3 cellular contexts compared by ENCODE assay signal in genomic region chr2:75068546-75068945, GRCh38.
TF ChIP-seq lines count a peak whose summit lies in the region.

No MANE protein-coding gene starts in this region.

TF ChIP-seq in HepG2, 621 proteins besides CTCF, POLR2A, EP300 and RAD21:
- no peak for TF ChIP-seq KAT2B (IDR thresholded peaks at IDR 0.05; ENCODE audit: borderline replicate concordance, low read depth, low read length)
- no peak for TF ChIP-seq ZNF777 (CRISPR knock-in tag; IDR thresholded peaks at IDR 0.05)
- 0 out of 2 replicates have a peak, but pooled peaks have one; percentile 8 for TF ChIP-seq CEBPG (CRISPR knock-in tag; IDR thresholded peaks at IDR 0.05)
- TF ChIP-seq STAG1 (CRISPR knock-in tag; IDR thresholded peaks at IDR 0.05) = peak; percentile 37
- no peak for TF ChIP-seq THAP7 (CRISPR knock-in tag; IDR thresholded peaks at IDR 0.05)

TF ChIP-seq in SK-N-SH, 30 proteins besides CTCF, POLR2A, EP300 and RAD21:
- TF ChIP-seq ELF1 (IDR thresholded peaks at IDR 0.05) = no peak
- TF ChIP-seq CHD2 (IDR thresholded peaks at IDR 0.05; ENCODE audit: low read length, partially characterized antibody) = no peak
- no peak for TF ChIP-seq YY1 (IDR thresholded peaks at IDR 0.05; ENCODE audit: low read depth)
- no peak for TF ChIP-seq MAX (IDR thresholded peaks at IDR 0.05; ENCODE audit: low read depth)
- no peak for TF ChIP-seq POLR2AphosphoS5 (IDR thresholded peaks at IDR 0.05; ENCODE audit: low read depth, low read length)
- no peak for TF ChIP-seq TAF1 (IDR thresholded peaks at IDR 0.05; ENCODE audit: borderline replicate concordance, low read depth, low read length)
- TF ChIP-seq RCOR1 (IDR thresholded peaks at IDR 0.05; ENCODE audit: low read length) = no peak
- no peak for TF ChIP-seq USF2 (IDR thresholded peaks at IDR 0.05; ENCODE audit: borderline replicate concordance, low read depth, low read length)
- no peak for TF ChIP-seq MEF2A (IDR thresholded peaks at IDR 0.05; ENCODE audit: borderline replicate concordance, low read depth)
- TF ChIP-seq SMC3 (IDR thresholded peaks at IDR 0.05; ENCODE audit: low read depth, low read length) = no peak
- no peak for TF ChIP-seq PBX3 (IDR thresholded peaks at IDR 0.05)
- TF ChIP-seq IRF3 (IDR thresholded peaks at IDR 0.05; ENCODE audit: low read depth, low read length) = no peak
- no peak for TF ChIP-seq JUND (IDR thresholded peaks at IDR 0.05)
- TF ChIP-seq RFX5 (IDR thresholded peaks at IDR 0.05; ENCODE audit: low read length) = no peak
- no peak for TF ChIP-seq SIN3A (IDR thresholded peaks at IDR 0.05; ENCODE audit: borderline replicate concordance, low read depth, low read length)
- TF ChIP-seq TCF12 (IDR thresholded peaks at IDR 0.05) = no peak
- no peak for TF ChIP-seq REST (IDR thresholded peaks at IDR 0.05; ENCODE audit: low read depth, low read length)

TF ChIP-seq in H1, 55 proteins besides CTCF, POLR2A, EP300 and RAD21:
- TF ChIP-seq CEBPB (IDR thresholded peaks at IDR 0.05; ENCODE audit: low read depth, low read length) = peak; percentile 60; the same call in 1 of the 2 replicates
- no peak for TF ChIP-seq EGR1 (IDR thresholded peaks at IDR 0.05; ENCODE audit: borderline replicate concordance, low read depth, low read length)
